ENCODE assay signal across 13 cellular contexts in genomic region chr10:49408437-49409306, GRCh38. TPM values are rescaled to one million over a fixed set of nuclear protein-coding genes. Genes with fewer than 3 reads are reported as not detected.
DNase-seq lines count a peak whose midpoint lies in the region; ATAC-seq and TF ChIP-seq lines count a peak whose summit lies in the region.
"Had no signal": no experiment of that assay in that cellular context is flagged by ENCODE, and none has a peak within 500 bp of the region (broad histone marks: within the 10 kb centered on the region; RNA-seq: fewer than 3 reads in every experiment).

No MANE protein-coding gene starts in this region.

- no peaks in the 10 kb centered on the region for H3K36me3 ChIP-seq in DOHH2 (ENCODE audit: control insufficient read depth, low read length)

- no peaks in the 10 kb centered on the region for H3F3A ChIP-seq in DOHH2 (ENCODE audit: control insufficient read depth, insufficient read depth)

- H4K20me1 ChIP-seq in DOHH2 (ENCODE audit: control insufficient read depth, insufficient read depth, low read depth, low read length) = no peaks in the 10 kb centered on the region

- H3K27me3 ChIP-seq in DOHH2 (ENCODE audit: control insufficient read depth, low read length) = no peaks in the 10 kb centered on the region

- ATAC-seq in GM19023 (IDR thresholded peaks at IDR 0.05; ENCODE audit: unreplicated experiment) = no peak

- no peaks in the 10 kb centered on the region for H3K79me2 ChIP-seq in DOHH2 (ENCODE audit: control insufficient read depth, low read length)

- no peaks in the 10 kb centered on the region for H3K9me2 ChIP-seq in DOHH2 (replicated peaks; ENCODE audit: control insufficient read depth, low read length)

- no peaks in the 10 kb centered on the region for H3K9me3 ChIP-seq in DOHH2 (ENCODE audit: control insufficient read depth, insufficient read depth, low read length)

- no peak overlapping the region for H3K27ac ChIP-seq in DOHH2 (ENCODE audit: low read depth, low read length)

- H3K4me1 ChIP-seq in DOHH2 (ENCODE audit: control insufficient read depth, low read length) = no peaks in the 10 kb centered on the region

- H3K4me3 ChIP-seq in DOHH2 (ENCODE audit: low read length) (no peak overlapping the region), epithelial cell of proximal tubule (ENCODE audit: low read depth, low read length) (no peak overlapping the region)

- peak; percentile 59 for TF ChIP-seq CTCF in DOHH2 (IDR thresholded peaks at IDR 0.05; ENCODE audit: low read depth, low read length, poor library complexity, severe bottlenecking)
- peak; percentile 50 for TF ChIP-seq CTCF in epithelial cell of proximal tubule (conservative IDR thresholded peaks at IDR 0.05; ENCODE audit: low read depth, low read length)

- H3K4me2 ChIP-seq in DOHH2 (ENCODE audit: low read length) = no peak overlapping the region

- DNase-seq in 8988T (peak; percentile 58), NCI-H1417 treated with DMSO at 0.1 percent for 48 hours (lab: John Stamatoyannopoulos, UW) (peak; percentile 55), epithelial cell of proximal tubule (ENCODE audit: low read depth) (no peak), epidermal melanocyte (ENCODE audit: insufficient read length, low spot score) (no peak), hypothalamus (lab: John Stamatoyannopoulos, UW) (no peak), nucleus accumbens (lab: John Stamatoyannopoulos, UW) (no peak)
- DNase-seq: activated CD4-positive, alpha-beta memory T cell treated with anti-CD3 and anti-CD28 coated beads for 36 hours; foreskin melanocyte; NCI-H1436; SIG-M5 had no signal

RNA-seq across cellular contexts. Expression of gene DRGX, which starts 12.8 kb away (rescaled TPM):
- not detected in 2 replicates for total RNA-seq in epithelial cell of proximal tubule
- total RNA-seq: activated CD4-positive, alpha-beta memory T cell treated with anti-CD3 and anti-CD28 coated beads for 36 hours; mesothelial cell of epicardium had no signal

Comparison
In these comparisons a context has a peak if more than half of its experiments do, and no peak if none do; other contexts are left out.
1. DNase-seq: peak in 8988T (single experiment) and NCI-H1417 treated with DMSO at 0.1 percent for 48 hours (single experiment); none in epithelial cell of proximal tubule (single experiment), epidermal melanocyte (single experiment), hypothalamus (0 of 51) and nucleus accumbens (0 of 56).